Comparison of ENCODE assay signal across 8 cellular contexts in genomic region chr11:119029340-119030028, GRCh38. TPM values are rescaled to one million over a fixed set of nuclear protein-coding genes. Genes with fewer than 3 reads are reported as not detected.
A peak's percentile ranks its signal among the peaks of the same experiment; 100 is the strongest.
DNase-seq lines count a peak whose midpoint lies in the region; ATAC-seq and TF ChIP-seq lines count a peak whose summit lies in the region.

No MANE protein-coding gene starts in this region.

- H3K9me3 Mint-ChIP-seq in CD8-positive, alpha-beta memory T cell = no peaks in the 10 kb centered on the region

- H3K4me1 Mint-ChIP-seq in CD8-positive, alpha-beta memory T cell = peaks cover 18 to 26% (median 21%) of the 10 kb centered on the region in 3 donors

- H3K36me3 ChIP-seq in CD8-positive, alpha-beta memory T cell (ENCODE audit: insufficient read depth, low read length) = peaks cover 5% of the 10 kb centered on the region
- H3K36me3 ChIP-seq in PC-9 (ENCODE audit: low read depth) = 0 out of 2 replicates have a peak, but pooled peaks cover 10% of the 10 kb centered on the region
- no peaks in the 10 kb centered on the region for H3K36me3 ChIP-seq in breast epithelium
- H3K36me3 ChIP-seq in liver (ENCODE audit: control insufficient read depth in 4 of 4, insufficient read depth in 3 of 4, low read depth in 1 of 4, low read length in 3 of 4) = peaks cover 2 to 10% (median 4%) of the 10 kb centered on the region in 4 donors

- peak overlapping the region; percentile 99 for H2AFZ ChIP-seq in PC-9

- POLR2A ChIA-PET in CD8-positive, alpha-beta memory T cell (lab: Charles Lee) = interaction anchor here (1.9 kb wide), 1 partner anchor 10 kb away, joined by 10 read pairs; the partner anchor contains the start of genes RPS25 and TRAPPC4
- POLR2A ChIA-PET in PC-9 (lab: Charles Lee; ENCODE audit: unreplicated experiment) = no interaction called here

- H3K9ac ChIP-seq in liver (ENCODE audit: low read depth in 1 of 2, low read length in 2 of 2) = peak overlapping the region; percentile 77 to 87

- H3K36me3 Mint-ChIP-seq in CD8-positive, alpha-beta memory T cell = peaks cover 0 to 23% (median 5%) of the 10 kb centered on the region in 3 donors

- no peaks in the 10 kb centered on the region for H3K27me3 ChIP-seq in CD8-positive, alpha-beta memory T cell (ENCODE audit: insufficient read depth, low read length, poor library complexity, severe bottlenecking)
- no peaks in the 10 kb centered on the region for H3K27me3 ChIP-seq in PC-9 (ENCODE audit: insufficient read depth, low read depth)
- no peaks in the 10 kb centered on the region for H3K27me3 ChIP-seq in breast epithelium
- H3K27me3 ChIP-seq in liver (ENCODE audit: control insufficient read depth in 4 of 4, insufficient read depth in 4 of 4, low read length in 3 of 4) = no peaks in the 10 kb centered on the region

- H4K20me1 ChIP-seq in PC-9 (ENCODE audit: insufficient read depth) = no peaks in the 10 kb centered on the region

- intact Hi-C loops in PC-9 (cut with micrococcal nuclease; ENCODE audit: unreplicated experiment) (no loop called here), breast epithelium (cut with DNase I; ENCODE audit: low total_unique reads) (no loop called here)

- no peak for TF ChIP-seq POLR2A in breast epithelium (IDR thresholded peaks at IDR 0.05)

- 12% methylated on average over 10 of the region's 10 CpGs for WGBS in liver

- BruUV-seq in PC-9 (replicated peaks; lab: Mats Ljungman, UMichigan) = no TSS peak

- no peak for DNase-seq in CD8-positive, alpha-beta memory T cell
- DNase-seq in PC-9 (peak in 1 of 2 experiments; percentile 15), breast epithelium (ENCODE audit: low spot score in 2 of 2) (no peak), NCI-H345 treated with DMSO at 0.1 percent for 48 hours (lab: John Stamatoyannopoulos, UW; ENCODE audit: unreplicated experiment) (no peak), cerebellum (ENCODE audit: low spot score) (no peak)
- peak; percentile 9 to 16 for DNase-seq in stimulated activated CD8-positive, alpha-beta memory T cell treated with anti-CD3 and anti-CD28 coated beads, Interleukin-7, amount 100 ng/mL, for 48 hours (ENCODE audit: extremely low read depth in 1 of 2, low read depth in 1 of 2)

- peak; percentile 23 for ATAC-seq in GM21723 (IDR thresholded peaks at IDR 0.05; ENCODE audit: unreplicated experiment)

- no peak for TF ChIP-seq CTCF in PC-9 (conservative IDR thresholded peaks at IDR 0.05)
- TF ChIP-seq CTCF in breast epithelium (IDR thresholded peaks at IDR 0.05) = no peak
- no peak for TF ChIP-seq CTCF in liver (IDR thresholded peaks at IDR 0.05; ENCODE audit: low read depth, low read length, missing input control)

- CTCF ChIA-PET in CD8-positive, alpha-beta memory T cell (lab: Charles Lee) = interaction anchor here (1.2 kb wide), 2 partner anchors 11 to 32 kb away, joined by 3 read pairs; partner anchors contain the start of genes CENATAC and RPS25
- CTCF ChIA-PET in PC-9 (lab: Charles Lee) = interaction anchor here (0.7 to 1.5 kb wide), 2 partner anchors 38 to 79 kb away, joined by 3 to 7 read pairs; partner anchors contain the start of gene VPS11

- H3K4me3 Mint-ChIP-seq in CD8-positive, alpha-beta memory T cell = peak overlapping the region; percentile 82 to 96 (median 90)

- H3K4me2 ChIP-seq in PC-9 = peak overlapping the region; percentile 98

- H3K27ac ChIP-seq in CD8-positive, alpha-beta memory T cell (ENCODE audit: low read depth, low read length) = peak overlapping the region; percentile 75
- H3K27ac ChIP-seq in PC-9 (no peak overlapping the region), breast epithelium (peak overlapping the region; percentile 86 to 90), liver (ENCODE audit: low read depth in 1 of 2, low read length in 2 of 2) (peak overlapping the region; percentile 92 to 97)

- H3K79me2 ChIP-seq in PC-9 (ENCODE audit: low read depth) = peaks cover 16% of the 10 kb centered on the region

- H3K4me1 ChIP-seq in CD8-positive, alpha-beta memory T cell (ENCODE audit: insufficient read depth, low read length) = peaks cover 17% of the 10 kb centered on the region
- H3K4me1 ChIP-seq in PC-9 (replicated peaks; ENCODE audit: insufficient read depth) (peaks cover 14% of the 10 kb centered on the region; the same call in 1 of the 2 replicates), breast epithelium (peaks cover 0 to 19% of the 10 kb centered on the region in 2 donors), liver (ENCODE audit: control insufficient read depth in 4 of 4, insufficient read depth in 4 of 4, low read length in 3 of 4) (peaks cover 9 to 51% (median 35%) of the 10 kb centered on the region in 4 donors)

- H3K4me3 ChIP-seq in CD8-positive, alpha-beta memory T cell (ENCODE audit: low read length) = peak overlapping the region; percentile 85
- H3K4me3 ChIP-seq in PC-9 (peak overlapping the region; percentile 80), breast epithelium (peak overlapping the region; percentile 62 to 86 (median 81)), liver (ENCODE audit: low read depth in 1 of 3, low read length in 3 of 3) (peak overlapping the region; percentile 71 to 86 (median 85))

- no peaks in the 10 kb centered on the region for H3K9me2 ChIP-seq in PC-9 (ENCODE audit: insufficient read depth)

- peak overlapping the region; percentile 45 to 97 (median 90) for H3K27ac Mint-ChIP-seq in CD8-positive, alpha-beta memory T cell

- peak; percentile 27 to 49 for TF ChIP-seq RAD21 in liver (IDR thresholded peaks at IDR 0.05)

- no peaks in the 10 kb centered on the region for H3K27me3 Mint-ChIP-seq in CD8-positive, alpha-beta memory T cell

- H3K9me3 ChIP-seq in CD8-positive, alpha-beta memory T cell (ENCODE audit: low read length) = no peaks in the 10 kb centered on the region
- H3K9me3 ChIP-seq in PC-9 (ENCODE audit: insufficient read depth, low read depth) (no peaks in the 10 kb centered on the region), breast epithelium (no peaks in the 10 kb centered on the region), liver (ENCODE audit: control insufficient read depth in 4 of 4, low read length in 3 of 4) (no peaks in the 10 kb centered on the region)

- H3F3A ChIP-seq in PC-9 (ENCODE audit: insufficient read depth, low read depth) = peaks cover 17% of the 10 kb centered on the region; the same call in 1 of the 2 replicates

TF ChIP-seq in liver, 16 proteins besides CTCF, POLR2A, EP300 and RAD21 (continues in another document):
- TF ChIP-seq REST (IDR thresholded peaks at IDR 0.05) (peak; percentile 67), FOXA1 (IDR thresholded peaks at IDR 0.05) (peak; percentile 12), YY1 (IDR thresholded peaks at IDR 0.05) (peak; percentile 83), EGR1 (IDR thresholded peaks at IDR 0.05; ENCODE audit: low read depth in 2 of 2) (no peak), MAX (IDR thresholded peaks at IDR 0.05) (peak; percentile 26)

RNA-seq across cellular contexts. Expression of gene SLC37A4, which starts 1.2 kb away (rescaled TPM):
- 10 to 100 TPM; 22.7 to 28.5 TPM for total RNA-seq in CD8-positive, alpha-beta memory T cell
- polyA plus RNA-seq in CD8-positive, alpha-beta memory T cell = 11.3 TPM
- total RNA-seq in PC-9 (2021) (23.2 and 24.3 TPM in 2 replicates), breast epithelium (10 to 100 TPM; 21.8 to 25.9 (median 25.3) TPM), liver (100 to 1,000 TPM in 1 of 2 donors, 10 to 100 TPM in 1; 62.7 to 184 TPM), cerebellum (10.0 TPM)
- polyA plus RNA-seq in liver = 10 to 100 TPM; 93.8 to 98.7 TPM

RNA-seq across cellular contexts. Expression of gene TRAPPC4, which starts 10.9 kb away (rescaled TPM):
- 100 to 1,000 TPM; 154 TPM for total RNA-seq in CD8-positive, alpha-beta memory T cell
- 125 TPM for polyA plus RNA-seq in CD8-positive, alpha-beta memory T cell
- total RNA-seq in PC-9 (2021) (49.2 and 51.4 TPM in 2 replicates), breast epithelium (10 to 100 TPM; 52.6 to 63.7 (median 60.0) TPM), liver (10 to 100 TPM; 32.8 to 35.7 TPM), cerebellum (32.8 TPM)
- polyA plus RNA-seq in liver = 10 to 100 TPM; 21.1 to 32.1 TPM

RNA-seq across cellular contexts. Expression of gene RPS25, which starts 11.3 kb away (rescaled TPM):
- 1,000 to 10,000 TPM; 1,415 to 1,447 TPM for total RNA-seq in CD8-positive, alpha-beta memory T cell
- polyA plus RNA-seq in CD8-positive, alpha-beta memory T cell = 4,526 TPM
- 954 and 984 TPM in 2 replicates for total RNA-seq in PC-9 (2021)
- total RNA-seq in breast epithelium = 1,000 to 10,000 TPM; 1,984 to 3,403 (median 2,926) TPM
- 100 to 1,000 TPM; 228 to 294 TPM for total RNA-seq in liver
- 100 to 1,000 TPM; 477 to 499 TPM for polyA plus RNA-seq in liver
- total RNA-seq in cerebellum = 284 TPM

RNA-seq across cellular contexts. Expression of gene HYOU1, which starts 27.5 kb away (rescaled TPM):
- total RNA-seq in CD8-positive, alpha-beta memory T cell = 100 to 1,000 TPM; 181 TPM
- polyA plus RNA-seq in CD8-positive, alpha-beta memory T cell = 33.4 TPM
- total RNA-seq in PC-9 (2021) (92.0 and 117 TPM in 2 replicates), breast epithelium (10 to 100 TPM; 37.0 to 73.7 (median 57.5) TPM), liver (100 to 1,000 TPM in 1 of 2 donors, 10 to 100 TPM in 1; 46.3 to 270 TPM), cerebellum (39.9 TPM)
- polyA plus RNA-seq in liver = 100 to 1,000 TPM in 1 of 2 donors, 10 to 100 TPM in 1; 41.6 to 191 TPM

RNA-seq across cellular contexts. Expression of gene CENATAC, which starts 31.5 kb away (rescaled TPM):
- total RNA-seq in CD8-positive, alpha-beta memory T cell = 10 to 100 TPM; 29.1 to 34.6 TPM
- polyA plus RNA-seq in CD8-positive, alpha-beta memory T cell = 10.1 TPM
- total RNA-seq in PC-9 (2021) (61.7 and 73.9 TPM in 2 replicates), breast epithelium (10 to 100 TPM; 42.9 to 75.4 (median 71.1) TPM), liver (10 to 100 TPM; 12.0 to 33.6 TPM), cerebellum (44.6 TPM)
- 10 to 100 TPM in 1 of 2 donors, 1 to 10 TPM in 1; 6.0 to 14.5 TPM for polyA plus RNA-seq in liver

Comparison
In these comparisons a context has a peak if more than half of its experiments do, and no peak if none do; other contexts are left out.
1. DNase-seq: peak in stimulated activated CD8-positive, alpha-beta memory T cell treated with anti-CD3 and anti-CD28 coated beads, Interleukin-7, amount 100 ng/mL, for 48 hours (2 of 2); none in CD8-positive, alpha-beta memory T cell (0 of 5), breast epithelium (0 of 2), NCI-H345 treated with DMSO at 0.1 percent for 48 hours (single experiment) and cerebellum (single experiment).
2. Peak in every context shown above with its lines, with median percentiles within 50 percentile points of each other: H3K4me3 ChIP-seq.